25 cellular contexts compared by ENCODE assay signal in genomic region chr20:63043348-63044203, GRCh38. TPM values are rescaled to one million over a fixed set of nuclear protein-coding genes. Genes with fewer than 3 reads are reported as not detected.
DNase-seq lines count a peak whose midpoint lies in the region; ATAC-seq and TF ChIP-seq lines count a peak whose summit lies in the region.
"Had no signal": no experiment of that assay in that cellular context is flagged by ENCODE, and none has a peak within 500 bp of the region (broad histone marks: within the 10 kb centered on the region; RNA-seq: fewer than 3 reads in every experiment).

No MANE protein-coding gene starts in this region.

- H3K27ac Mint-ChIP-seq in chondrocyte (ENCODE audit: unreplicated experiment) = no peak overlapping the region

- peak; percentile 4 for DNase-seq in BE2C
- DNase-seq in DND-41 = no peak
- peak; percentile 67 for DNase-seq in chondrocyte (ENCODE audit: low spot score)
- DNase-seq in lower lobe of right lung = peak; percentile 43
- no peak for DNase-seq in activated effector memory CD4-positive, alpha-beta T cell treated with Interleukin-2 at 50 U/mL for 16 hours
- DNase-seq in stimulated activated CD4-positive, alpha-beta T cell treated with anti-CD3 and anti-CD28 coated beads, Interleukin-1b, Interleukin-23, amount 100 ng/mL, for 48 hours = no peak
- DNase-seq in 8988T = no peak
- DNase-seq: ACHN, AML-193, DMS153, GF-D8, IMR-90, Kasumi-1, MG63, NCI-H1048, NCI-H1436, NCI-H2029, NCI-H2171, PC-9 had no signal

- TF ChIP-seq CTCF in BE2C (IDR thresholded peaks at IDR 0.05; ENCODE audit: low read depth, low read length) = no peak
- TF ChIP-seq CTCF in DND-41 (IDR thresholded peaks at IDR 0.05; ENCODE audit: borderline replicate concordance, extremely low read depth, low read length, poor library complexity, severe bottlenecking) = no peak
- no peak for TF ChIP-seq CTCF in chondrocyte (IDR thresholded peaks at IDR 0.05)
- no peak for TF ChIP-seq CTCF in lower lobe of right lung (IDR thresholded peaks at IDR 0.05)

- intact Hi-C loops in lower lobe of right lung (cut with DNase I) = no loop called here

- no peaks in the 10 kb centered on the region for H3K4me1 Mint-ChIP-seq in chondrocyte (ENCODE audit: low read depth)

- H3K4me2 ChIP-seq in DND-41 (ENCODE audit: insufficient read depth, low read length) = no peak overlapping the region
- H3K4me2 ChIP-seq: PC-9 had no signal

- peaks cover 53% of the 10 kb centered on the region for H3K27me3 Mint-ChIP-seq in chondrocyte (ENCODE audit: low read depth)

- no peak overlapping the region for H3K27ac ChIP-seq in DND-41 (ENCODE audit: low read length)
- no peak overlapping the region for H3K27ac ChIP-seq in lower lobe of right lung
- H3K27ac ChIP-seq: HL-60, PC-9, RWPE1, SJSA1 had no signal

- H3K27me3 ChIP-seq in BE2C (peaks cover 72% of the 10 kb centered on the region), DND-41 (ENCODE audit: insufficient read depth, low read length, poor library complexity) (no peaks in the 10 kb centered on the region), lower lobe of right lung (ENCODE audit: low read depth) (peaks cover 29% of the 10 kb centered on the region)

- H3K9ac ChIP-seq in DND-41 (ENCODE audit: low read depth, low read length) = no peak overlapping the region

- no peak overlapping the region for H3K4me3 Mint-ChIP-seq in chondrocyte (ENCODE audit: unreplicated experiment)
- H3K4me3 Mint-ChIP-seq: CD4-positive, CD25-positive, alpha-beta regulatory T cell had no signal

- H3K4me3 ChIP-seq in BE2C (ENCODE audit: low read depth, low read length) (no peak overlapping the region), DND-41 (ENCODE audit: low read depth in 1 of 2, low read length in 2 of 2) (no peak overlapping the region), lower lobe of right lung (no peak overlapping the region)
- H3K4me3 ChIP-seq: HAP-1, MG63, PC-9, SJSA1 had no signal

- peaks cover 60% of the 10 kb centered on the region for H4K20me1 ChIP-seq in DND-41 (ENCODE audit: insufficient read depth, low read length)

- H3K4me1 ChIP-seq in BE2C = no peaks in the 10 kb centered on the region
- H3K4me1 ChIP-seq in DND-41 (ENCODE audit: insufficient read depth, low read length) = no peaks in the 10 kb centered on the region
- H3K4me1 ChIP-seq in lower lobe of right lung = no peaks in the 10 kb centered on the region
- H3K4me1 ChIP-seq: HAP-1, SJSA1 had no signal

- no peaks in the 10 kb centered on the region for H3K36me3 ChIP-seq in BE2C
- H3K36me3 ChIP-seq in DND-41 (ENCODE audit: insufficient read depth, low read length) = peaks cover 9% of the 10 kb centered on the region
- no peaks in the 10 kb centered on the region for H3K36me3 ChIP-seq in lower lobe of right lung
- H3K36me3 ChIP-seq: HAP-1, MG63, SJSA1 had no signal

- H3K9me3 Mint-ChIP-seq in chondrocyte (ENCODE audit: low read depth) = no peaks in the 10 kb centered on the region

- H2AFZ ChIP-seq in DND-41 (ENCODE audit: low read depth, low read length) = no peak overlapping the region
- H2AFZ ChIP-seq: PC-9 had no signal

- H3K36me3 Mint-ChIP-seq in chondrocyte (ENCODE audit: low read depth) = no peaks in the 10 kb centered on the region
- H3K36me3 Mint-ChIP-seq: CD4-positive, CD25-positive, alpha-beta regulatory T cell had no signal

- H3K79me2 ChIP-seq in DND-41 (ENCODE audit: insufficient read depth, low read length) = peaks cover 4% of the 10 kb centered on the region

- H3K9me3 ChIP-seq in BE2C (no peaks in the 10 kb centered on the region; the same call in 1 of the 2 replicates), DND-41 (ENCODE audit: insufficient read depth, low read length, severe bottlenecking) (no peaks in the 10 kb centered on the region), lower lobe of right lung (no peaks in the 10 kb centered on the region)
- H3K9me3 ChIP-seq: HAP-1, MG63, SJSA1 had no signal

- ATAC-seq in DND-41 (ENCODE audit: insufficient read depth, low read depth) = 0 out of 3 replicates have a peak, but pooled peaks have one; percentile 24
- ATAC-seq in lower lobe of right lung = no peak

RNA-seq across cellular contexts. Expression of gene BHLHE23, which starts 36.8 kb away (rescaled TPM):
- not detected for polyA plus RNA-seq in BE2C (2012; ENCODE audit: insufficient read depth, insufficient read length, low read depth)
- total RNA-seq in chondrocyte (not detected in 3 replicates), lower lobe of right lung (not detected)
- total RNA-seq: CD4-positive, CD25-positive, alpha-beta regulatory T cell; HT1080; IMR-90; PC-9; SJSA1 had no signal
- polyA plus RNA-seq: CD4-positive, CD25-positive, alpha-beta regulatory T cell; IMR-90 had no signal

Comparison
In these comparisons a context has a peak if more than half of its experiments do, and no peak if none do; other contexts are left out.
1. DNase-seq: peak in BE2C (single experiment), chondrocyte (single experiment) and lower lobe of right lung (single experiment); none in DND-41 (single experiment), activated effector memory CD4-positive, alpha-beta T cell treated with Interleukin-2 at 50 U/mL for 16 hours (single experiment), stimulated activated CD4-positive, alpha-beta T cell treated with anti-CD3 and anti-CD28 coated beads, Interleukin-1b, Interleukin-23, amount 100 ng/mL, for 48 hours (single experiment) and 8988T (single experiment).